37 cellular contexts compared by ENCODE assay signal in genomic region chr10:30535677-30536076, GRCh38.
"Had no signal": no experiment of that assay in that cellular context is flagged by ENCODE, and none has a peak within 500 bp of the region (broad histone marks: within the 10 kb centered on the region; RNA-seq: fewer than 3 reads in every experiment).

No MANE protein-coding gene starts in this region.

- H3K27me3 Mint-ChIP-seq: activated CD4-positive, alpha-beta memory T cell treated with anti-CD3 and anti-CD28 coated beads, Interleukin-2, amount 10 ng/mL, durations not matched to agents 7 days and 5 days; activated CD4-positive, alpha-beta T cell treated with anti-CD3 and anti-CD28 coated beads for 36 hours; activated CD8-positive, alpha-beta memory T cell treated with anti-CD3 and anti-CD28 coated beads, Interleukin-2, amount 10 ng/mL, durations not matched to agents 7 days and 5 days; activated naive CD4-positive, alpha-beta T cell treated with anti-CD3 and anti-CD28 coated beads, Interleukin-2, amount 50 U/mL, for 24 hours; activated naive CD8-positive, alpha-beta T cell treated with anti-CD3 and anti-CD28 coated beads, Interleukin-2, amount 10 ng/mL, durations not matched to agents 7 days and 5 days; activated naive CD8-positive, alpha-beta T cell treated with anti-CD3 and anti-CD28 coated beads, Interleukin-2, amount 50 U/mL, for 24 hours; activated T-cell treated with anti-CD3 and anti-CD28 coated beads, Interleukin-2, amount 50 U/mL, for 24 hours; brain; central memory CD8-positive, alpha-beta T cell had no signal

- H3K9me3 ChIP-seq: ascending aorta had no signal

- ATAC-seq: activated CD4-positive, alpha-beta T cell treated with anti-CD3 and anti-CD28 coated beads for 36 hours; activated CD4-positive, CD25-positive, alpha-beta regulatory T cell treated with anti-CD3 and anti-CD28 coated beads, Interleukin-2, amount 50 U/mL, for 24 hours; activated CD8-positive, alpha-beta memory T cell treated with anti-CD3 and anti-CD28 coated beads, Interleukin-2, amount 10 ng/mL, durations not matched to agents 7 days and 5 days; activated CD8-positive, alpha-beta T cell treated with anti-CD3 and anti-CD28 coated beads, Interleukin-2, amount 10 ng/mL, durations not matched to agents 7 days and 5 days; activated naive CD8-positive, alpha-beta T cell treated with anti-CD3 and anti-CD28 coated beads, Interleukin-2, amount 50 U/mL, for 24 hours; T-cell had no signal

- H3K36me3 ChIP-seq: ascending aorta, cardiac muscle cell, WERI-Rb-1 had no signal

- H3K4me1 Mint-ChIP-seq: brain had no signal

- H3K27ac ChIP-seq: ascending aorta, cardiac muscle cell, WERI-Rb-1 had no signal

- H3K4me3 Mint-ChIP-seq: activated CD4-positive, alpha-beta memory T cell treated with anti-CD3 and anti-CD28 coated beads, Interleukin-2, amount 10 ng/mL, durations not matched to agents 7 days and 5 days; activated CD4-positive, alpha-beta T cell treated with anti-CD3 and anti-CD28 coated beads for 36 hours; activated CD4-positive, alpha-beta T cell treated with anti-CD3 and anti-CD28 coated beads, Interleukin-2, amount 10 ng/mL, durations not matched to agents 7 days and 5 days; activated CD8-positive, alpha-beta memory T cell treated with anti-CD3 and anti-CD28 coated beads, Interleukin-2, amount 10 ng/mL, durations not matched to agents 7 days and 5 days; activated CD8-positive, alpha-beta T cell treated with anti-CD3 and anti-CD28 coated beads, Interleukin-2, amount 10 ng/mL, durations not matched to agents 7 days and 5 days; activated naive CD4-positive, alpha-beta T cell treated with anti-CD3 and anti-CD28 coated beads, Interleukin-2, amount 10 ng/mL, durations not matched to agents 7 days and 5 days; activated naive CD4-positive, alpha-beta T cell treated with anti-CD3 and anti-CD28 coated beads, Interleukin-2, amount 50 U/mL, for 24 hours; activated naive CD8-positive, alpha-beta T cell; activated naive CD8-positive, alpha-beta T cell treated with anti-CD3 and anti-CD28 coated beads, Interleukin-2, amount 10 ng/mL, durations not matched to agents 7 days and 5 days; activated naive CD8-positive, alpha-beta T cell treated with anti-CD3 and anti-CD28 coated beads, Interleukin-2, amount 50 U/mL, for 24 hours; activated T-cell treated with anti-CD3 and anti-CD28 coated beads, Interleukin-2, amount 50 U/mL, for 24 hours; brain; central memory CD8-positive, alpha-beta T cell; T-cell; T-helper 2 cell treated with Interferon-gamma antibody and Interleukin-4, amounts not matched to agents 5 μg/mL and 100 μg/mL, for 36 hours; WTC11 had no signal

- H3K4me3 ChIP-seq: ascending aorta, cardiac muscle cell had no signal

- H3K27ac Mint-ChIP-seq: activated CD4-positive, alpha-beta memory T cell treated with anti-CD3 and anti-CD28 coated beads, Interleukin-2, amount 10 ng/mL, durations not matched to agents 7 days and 5 days; activated CD4-positive, alpha-beta T cell treated with anti-CD3 and anti-CD28 coated beads for 36 hours; activated CD4-positive, alpha-beta T cell treated with anti-CD3 and anti-CD28 coated beads, Interleukin-2, amount 10 ng/mL, durations not matched to agents 7 days and 5 days; activated CD8-positive, alpha-beta memory T cell treated with anti-CD3 and anti-CD28 coated beads, Interleukin-2, amount 10 ng/mL, durations not matched to agents 7 days and 5 days; activated CD8-positive, alpha-beta T cell treated with anti-CD3 and anti-CD28 coated beads, Interleukin-2, amount 10 ng/mL, durations not matched to agents 7 days and 5 days; activated naive CD4-positive, alpha-beta T cell treated with anti-CD3 and anti-CD28 coated beads, Interleukin-2, amount 10 ng/mL, durations not matched to agents 7 days and 5 days; activated naive CD4-positive, alpha-beta T cell treated with anti-CD3 and anti-CD28 coated beads, Interleukin-2, amount 50 U/mL, for 24 hours; activated naive CD8-positive, alpha-beta T cell; activated naive CD8-positive, alpha-beta T cell treated with anti-CD3 and anti-CD28 coated beads, Interleukin-2, amount 10 ng/mL, durations not matched to agents 7 days and 5 days; activated naive CD8-positive, alpha-beta T cell treated with anti-CD3 and anti-CD28 coated beads, Interleukin-2, amount 50 U/mL, for 24 hours; activated T-cell treated with anti-CD3 and anti-CD28 coated beads, Interleukin-2, amount 50 U/mL, for 24 hours; activated T-helper 2 cell treated with anti-CD3 and anti-CD28 coated beads, Interferon-gamma antibody, Interleukin-2, Interleukin-4, amounts not matched to agents 10 μg/mL and 5 μg/mL and 100 μg/mL, durations not matched to agents 14 hours and 24 hours and 36 hours; T-cell; T-helper 2 cell treated with Interferon-gamma antibody and Interleukin-4, amounts not matched to agents 5 μg/mL and 100 μg/mL, for 36 hours; WTC11 had no signal

- H3K27me3 ChIP-seq: ascending aorta, cardiac muscle cell had no signal

- H3K4me1 ChIP-seq: ascending aorta had no signal

- H3K36me3 Mint-ChIP-seq: activated naive CD4-positive, alpha-beta T cell treated with anti-CD3 and anti-CD28 coated beads, Interleukin-2, amount 10 ng/mL, durations not matched to agents 7 days and 5 days; activated naive CD8-positive, alpha-beta T cell; brain had no signal

- DNase-seq: activated CD4-positive, alpha-beta memory T cell treated with anti-CD3 and anti-CD28 coated beads, Interleukin-2, amount 10 ng/mL, durations not matched to agents 7 days and 5 days; activated CD4-positive, alpha-beta T cell treated with anti-CD3 and anti-CD28 coated beads for 1 hour; activated CD4-positive, alpha-beta T cell treated with anti-CD3 and anti-CD28 coated beads for 36 hours; activated CD4-positive, alpha-beta T cell treated with anti-CD3 and anti-CD28 coated beads for 48 hours; activated CD4-positive, alpha-beta T cell treated with anti-CD3 and anti-CD28 coated beads, Interleukin-2, amount 10 ng/mL, durations not matched to agents 7 days and 5 days; activated CD4-positive, alpha-beta T cell treated with anti-CD3 and anti-CD28 coated beads, Interleukin-2, amount 50 U/mL, for 48 hours; activated CD4-positive, CD25-positive, alpha-beta regulatory T cell; activated CD8-positive, alpha-beta memory T cell treated with anti-CD3 and anti-CD28 coated beads for 24 hours; activated CD8-positive, alpha-beta memory T cell treated with anti-CD3 and anti-CD28 coated beads, Interleukin-2, amount 10 ng/mL, durations not matched to agents 7 days and 5 days; activated CD8-positive, alpha-beta memory T cell treated with anti-CD3 and anti-CD28 coated beads, Interleukin-2, amount 50 U/mL, for 48 hours; activated CD8-positive, alpha-beta T cell treated with anti-CD3 and anti-CD28 coated beads, Interleukin-2, amount 10 ng/mL, durations not matched to agents 7 days and 5 days; activated effector memory CD4-positive, alpha-beta T cell treated with Interleukin-2 at 50 U/mL for 16 hours; activated gamma-delta T cell; activated naive CD4-positive, alpha-beta T cell treated with anti-CD3 and anti-CD28 coated beads, Interleukin-2, amount 10 ng/mL, durations not matched to agents 7 days and 5 days; activated naive CD4-positive, alpha-beta T cell treated with Interleukin-2 at 50 U/mL for 16 hours; activated naive CD8-positive, alpha-beta T cell treated with anti-CD3 and anti-CD28 coated beads, Interleukin-2, amount 10 ng/mL, durations not matched to agents 7 days and 5 days; activated naive CD8-positive, alpha-beta T cell treated with anti-CD3 and anti-CD28 coated beads, Interleukin-2, amount 50 U/mL, for 24 hours; activated T-cell treated with anti-CD3 and anti-CD28 coated beads, Interleukin-2, amount 50 U/mL, for 24 hours; activated T-cell treated with anti-CD3 and anti-CD28 coated beads, Interleukin-2, amount 50 U/mL, for 48 hours; amygdala; anterior cingulate cortex; caudate nucleus; cerebellar nuclear complex; T-cell; T-helper 2 cell; T-helper 9 cell; WERI-Rb-1 had no signal
